Comparison of ENCODE assay signal across 19 cellular contexts in genomic region chr7:112124367-112124766, GRCh38.
DNase-seq lines count a peak whose midpoint lies in the region; ATAC-seq and TF ChIP-seq lines count a peak whose summit lies in the region.
"Had no signal": no experiment of that assay in that cellular context is flagged by ENCODE, and none has a peak within 500 bp of the region (broad histone marks: within the 10 kb centered on the region; RNA-seq: fewer than 3 reads in every experiment).

No MANE protein-coding gene starts in this region.

- H3K27me3 Mint-ChIP-seq in naive thymus-derived CD4-positive, alpha-beta T cell = peaks cover 0 to 4% (median 0%) of the 10 kb centered on the region in 5 donors
- peaks cover 0 to 15% of the 10 kb centered on the region in 2 donors for H3K27me3 Mint-ChIP-seq in effector memory CD8-positive, alpha-beta T cell
- H3K27me3 Mint-ChIP-seq in activated naive CD4-positive, alpha-beta T cell treated with anti-CD3 and anti-CD28 coated beads for 36 hours (ENCODE audit: low read depth) = peaks cover 2% of the 10 kb centered on the region
- H3K27me3 Mint-ChIP-seq: B cell; CD4-positive, alpha-beta T cell had no signal

- CTCF ChIA-PET in naive thymus-derived CD4-positive, alpha-beta T cell (lab: Charles Lee) = no interaction called here
- CTCF ChIA-PET in activated naive CD4-positive, alpha-beta T cell treated with anti-CD3 and anti-CD28 coated beads for 36 hours (lab: Charles Lee) = no interaction called here

- H3K27ac ChIP-seq in right atrium auricular region (no peak overlapping the region), dorsolateral prefrontal cortex (peak overlapping the region; percentile 40 to 97 (median 89)), upper lobe of right lung (no peak overlapping the region)
- no peak overlapping the region for H3K27ac ChIP-seq in naive thymus-derived CD4-positive, alpha-beta T cell (ENCODE audit: low read depth, low read length)
- H3K27ac ChIP-seq: GM23248, SJCRH30 had no signal

- H3K4me1 ChIP-seq in right atrium auricular region (peaks cover 0 to 3% of the 10 kb centered on the region in 2 donors), upper lobe of right lung (peaks cover 4% of the 10 kb centered on the region)
- no peaks in the 10 kb centered on the region for H3K4me1 ChIP-seq in naive thymus-derived CD4-positive, alpha-beta T cell (ENCODE audit: control insufficient read depth in 2 of 2, insufficient read depth in 2 of 2, low read length in 2 of 2)
- H3K4me1 ChIP-seq: SJCRH30 had no signal

- intact Hi-C loops in Right ventricle myocardium superior (cut with DNase I) (no loop called here), dorsolateral prefrontal cortex (cut with DNase I) (no loop called here), upper lobe of right lung (cut with DNase I) (no loop called here)
- intact Hi-C loops in naive thymus-derived CD4-positive, alpha-beta T cell (cut with micrococcal nuclease) = no loop called here
- intact Hi-C loops in activated naive CD4-positive, alpha-beta T cell treated with anti-CD3 and anti-CD28 coated beads for 36 hours (cut with micrococcal nuclease) = no loop called here

- H3K27me3 ChIP-seq in right atrium auricular region = no peaks in the 10 kb centered on the region
- no peaks in the 10 kb centered on the region for H3K27me3 ChIP-seq in dorsolateral prefrontal cortex
- H3K27me3 ChIP-seq in naive thymus-derived CD4-positive, alpha-beta T cell (ENCODE audit: control insufficient read depth in 2 of 2, insufficient read depth in 2 of 2, low read length in 2 of 2) = no peaks in the 10 kb centered on the region
- no peaks in the 10 kb centered on the region for H3K27me3 ChIP-seq in upper lobe of right lung
- H3K27me3 ChIP-seq: SJCRH30 had no signal

- DNase-seq in Right ventricle myocardium superior (no peak), right atrium auricular region (ENCODE audit: low spot score) (no peak), dorsolateral prefrontal cortex (no peak), upper lobe of right lung (no peak)
- DNase-seq in naive thymus-derived CD4-positive, alpha-beta T cell = no peak
- DNase-seq in effector memory CD8-positive, alpha-beta T cell = no peak
- no peak for DNase-seq in activated naive CD4-positive, alpha-beta T cell treated with anti-CD3 and anti-CD28 coated beads for 36 hours
- DNase-seq: 8988T; CD4-positive, alpha-beta T cell; DMS153; GDM1; GM23248; MV-4-11; NCI-H187 treated with DMSO at 0.1 percent for 48 hours; NCI-H526; SJCRH30 had no signal

- no peaks in the 10 kb centered on the region for H3K9me3 ChIP-seq in right atrium auricular region
- H3K9me3 ChIP-seq in naive thymus-derived CD4-positive, alpha-beta T cell (ENCODE audit: control insufficient read depth in 2 of 3, low read length in 3 of 3) = no peaks in the 10 kb centered on the region
- H3K9me3 ChIP-seq in upper lobe of right lung = no peaks in the 10 kb centered on the region
- H3K9me3 ChIP-seq: HAP-1, SJCRH30 had no signal

- no peak overlapping the region for H3K27ac Mint-ChIP-seq in naive thymus-derived CD4-positive, alpha-beta T cell
- no peak overlapping the region for H3K27ac Mint-ChIP-seq in effector memory CD8-positive, alpha-beta T cell
- H3K27ac Mint-ChIP-seq in activated naive CD4-positive, alpha-beta T cell treated with anti-CD3 and anti-CD28 coated beads for 36 hours = no peak overlapping the region
- H3K27ac Mint-ChIP-seq: B cell; CD4-positive, alpha-beta T cell had no signal

- H3K36me3 Mint-ChIP-seq in naive thymus-derived CD4-positive, alpha-beta T cell = peaks cover 0 to 4% (median 0%) of the 10 kb centered on the region in 5 donors
- H3K36me3 Mint-ChIP-seq in effector memory CD8-positive, alpha-beta T cell (ENCODE audit: insufficient read depth) = no peaks in the 10 kb centered on the region
- H3K36me3 Mint-ChIP-seq in activated naive CD4-positive, alpha-beta T cell treated with anti-CD3 and anti-CD28 coated beads for 36 hours (ENCODE audit: low read depth) = no peaks in the 10 kb centered on the region

- no peak overlapping the region for H3K4me3 Mint-ChIP-seq in naive thymus-derived CD4-positive, alpha-beta T cell
- H3K4me3 Mint-ChIP-seq in effector memory CD8-positive, alpha-beta T cell = no peak overlapping the region
- H3K4me3 Mint-ChIP-seq in activated naive CD4-positive, alpha-beta T cell treated with anti-CD3 and anti-CD28 coated beads for 36 hours = no peak overlapping the region
- H3K4me3 Mint-ChIP-seq: B cell; CD4-positive, alpha-beta T cell had no signal

- POLR2A ChIA-PET in naive thymus-derived CD4-positive, alpha-beta T cell (lab: Charles Lee) = no interaction called here

- no peaks in the 10 kb centered on the region for H3K4me1 Mint-ChIP-seq in naive thymus-derived CD4-positive, alpha-beta T cell
- no peaks in the 10 kb centered on the region for H3K4me1 Mint-ChIP-seq in effector memory CD8-positive, alpha-beta T cell (ENCODE audit: low read depth in 2 of 2)
- H3K4me1 Mint-ChIP-seq in activated naive CD4-positive, alpha-beta T cell treated with anti-CD3 and anti-CD28 coated beads for 36 hours (ENCODE audit: low read depth) = no peaks in the 10 kb centered on the region
- H3K4me1 Mint-ChIP-seq: B cell had no signal

- H3K9me3 Mint-ChIP-seq in naive thymus-derived CD4-positive, alpha-beta T cell = peaks cover 0 to 3% (median 0%) of the 10 kb centered on the region in 11 donors
- H3K9me3 Mint-ChIP-seq in effector memory CD8-positive, alpha-beta T cell = no peaks in the 10 kb centered on the region
- no peaks in the 10 kb centered on the region for H3K9me3 Mint-ChIP-seq in activated naive CD4-positive, alpha-beta T cell treated with anti-CD3 and anti-CD28 coated beads for 36 hours
- H3K9me3 Mint-ChIP-seq: CD4-positive, alpha-beta T cell had no signal

- ATAC-seq in Right ventricle myocardium superior (ENCODE audit: poor library complexity) (peak; percentile 41), upper lobe of right lung (peak; percentile 84), GM19455 (IDR thresholded peaks at IDR 0.05; ENCODE audit: unreplicated experiment) (no peak)
- ATAC-seq in naive thymus-derived CD4-positive, alpha-beta T cell = peak; percentile 40
- ATAC-seq in effector memory CD8-positive, alpha-beta T cell (replicated peaks) = no peak

- no peak for TF ChIP-seq CTCF in right atrium auricular region (IDR thresholded peaks at IDR 0.05)
- TF ChIP-seq CTCF in dorsolateral prefrontal cortex (IDR thresholded peaks at IDR 0.05 in 54 of 56, conservative IDR thresholded peaks at IDR 0.05 in 2 of 56; ENCODE audit: low read depth in 1 of 56, partially characterized antibody in 56 of 56) = no peak
- TF ChIP-seq CTCF in upper lobe of right lung (IDR thresholded peaks at IDR 0.05) = no peak

- no peaks in the 10 kb centered on the region for H3K36me3 ChIP-seq in right atrium auricular region
- H3K36me3 ChIP-seq in naive thymus-derived CD4-positive, alpha-beta T cell (ENCODE audit: control insufficient read depth in 2 of 3, insufficient read depth in 3 of 3, low read length in 3 of 3) = no peaks in the 10 kb centered on the region
- no peaks in the 10 kb centered on the region for H3K36me3 ChIP-seq in upper lobe of right lung
- H3K36me3 ChIP-seq: HAP-1, SJCRH30 had no signal

- no peak overlapping the region for H3K4me3 ChIP-seq in right atrium auricular region
- H3K4me3 ChIP-seq in dorsolateral prefrontal cortex = no peak overlapping the region
- H3K4me3 ChIP-seq in naive thymus-derived CD4-positive, alpha-beta T cell (ENCODE audit: low read length) = no peak overlapping the region
- no peak overlapping the region for H3K4me3 ChIP-seq in upper lobe of right lung
- H3K4me3 ChIP-seq: GM23248, HAP-1, SJCRH30 had no signal

Comparison
In these comparisons a context has a peak if more than half of its experiments do, and no peak if none do; other contexts are left out.
1. ATAC-seq: peak in Right ventricle myocardium superior (single experiment), naive thymus-derived CD4-positive, alpha-beta T cell (single experiment) and upper lobe of right lung (single experiment); none in effector memory CD8-positive, alpha-beta T cell (single experiment) and GM19455 (single experiment).
2. H3K27ac ChIP-seq: peak in dorsolateral prefrontal cortex (59 of 59); none in right atrium auricular region (0 of 2), naive thymus-derived CD4-positive, alpha-beta T cell (single experiment) and upper lobe of right lung (single experiment).